21 cellular contexts compared by ENCODE assay signal in the genomic region with DNA sequence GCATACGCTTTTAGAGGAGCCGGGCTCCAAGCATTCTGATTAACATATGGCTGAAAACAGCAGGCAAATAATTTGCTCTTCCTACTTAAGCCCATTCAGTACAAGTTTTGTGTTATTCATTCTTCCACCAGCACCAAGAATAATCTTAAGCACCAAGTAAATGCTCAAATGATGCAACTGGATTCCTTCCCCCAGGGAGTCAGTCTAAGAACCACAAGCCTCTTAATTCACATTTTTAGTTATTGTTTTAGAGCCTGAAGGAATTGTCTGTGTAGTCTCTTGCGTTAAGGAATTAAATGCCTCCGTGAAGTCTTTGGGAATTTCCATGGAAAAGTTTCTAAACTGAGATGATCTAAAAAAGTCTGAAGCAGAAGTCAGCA.
A peak's percentile ranks its signal among the peaks of the same experiment; 100 is the strongest.
DNase-seq lines count a peak whose midpoint lies in the region.
"Had no signal": no experiment of that assay in that cellular context is flagged by ENCODE, and none has a peak within 500 bp of the region (broad histone marks: within the 10 kb centered on the region; RNA-seq: fewer than 3 reads in every experiment).

No MANE protein-coding gene starts in this region.

- in situ Hi-C loops in HAP-1 (cut with MboI; ENCODE audit: low sequenced_read_pairs), result no loop called here

- H3K9ac ChIP-seq in mesendoderm (ENCODE audit: low read length), result no peak overlapping the region

- no peak overlapping the region for H2BK5ac ChIP-seq in mesendoderm (ENCODE audit: low read length)

- no peaks in the 10 kb centered on the region for H3K9me3 ChIP-seq in HAP-1
- H3K9me3 ChIP-seq: lower lobe of right lung, prostate gland, SJSA1, upper lobe of right lung had no signal

- no peaks in the 10 kb centered on the region for H3K79me1 ChIP-seq in mesendoderm (ENCODE audit: low read length)

- no peak overlapping the region for H3K4me2 ChIP-seq in mesendoderm (ENCODE audit: low read length)

- DNase-seq in AG08395 (ENCODE audit: low spot score) (peak; percentile 4), HAP-1 (ENCODE audit: low spot score in 2 of 2) (peak; percentile 28 to 63), amniotic stem cell (lab: John Stamatoyannopoulos, UW) (peak; percentile 1), mesendoderm (no peak), SKM-1 treated with dmso at 0.1 percent for 144 hours (lab: John Stamatoyannopoulos, UW; ENCODE audit: unreplicated experiment) (no peak), COR-L47 (lab: John Stamatoyannopoulos, UW) (no peak), hypothalamus (lab: John Stamatoyannopoulos, UW) (no peak), ecto neural progenitor cell (ENCODE audit: low spot score) (no peak)
- DNase-seq: activated CD4-positive, alpha-beta T cell treated with anti-CD3 and anti-CD28 coated beads, Interleukin-2, amount 10 ng/mL, durations not matched to agents 7 days and 5 days; activated naive CD4-positive, alpha-beta T cell treated with anti-CD3 and anti-CD28 coated beads for 36 hours; activated T-cell treated with anti-CD3 and anti-CD28 coated beads, Interleukin-2, amount 50 U/mL, for 72 hours; caudate nucleus; EL; Karpas-422; kidney glomerular epithelial cell; lower lobe of right lung; MV-4-11; NCI-H69; upper lobe of right lung had no signal

- H4K8ac ChIP-seq in mesendoderm (ENCODE audit: low read depth, low read length), result no peak overlapping the region

- no peak overlapping the region for H2BK120ac ChIP-seq in mesendoderm (ENCODE audit: low read depth, low read length)

- no peak overlapping the region for H3K23ac ChIP-seq in mesendoderm (ENCODE audit: low read length)

- H3K36me3 ChIP-seq in HAP-1 (replicated peaks) (no peaks in the 10 kb centered on the region), mesendoderm (ENCODE audit: control insufficient read depth, insufficient read depth, low read length) (no peaks in the 10 kb centered on the region)
- H3K36me3 ChIP-seq: lower lobe of right lung, prostate gland, SJSA1, upper lobe of right lung had no signal

- no peak overlapping the region for H2AK5ac ChIP-seq in mesendoderm (ENCODE audit: low read length)

- H3K27ac ChIP-seq in mesendoderm (ENCODE audit: low read depth, low read length), result no peak overlapping the region
- H3K27ac ChIP-seq: lower lobe of right lung, prostate gland, SJSA1, upper lobe of right lung had no signal

- H3K18ac ChIP-seq in mesendoderm (ENCODE audit: low read length), result no peak overlapping the region

- H3K4ac ChIP-seq in mesendoderm (ENCODE audit: low read depth, low read length), result no peak overlapping the region

- peak overlapping the region; percentile 15 for H3K56ac ChIP-seq in mesendoderm (ENCODE audit: low read length)

- H3K4me1 ChIP-seq in HAP-1, result peaks cover 28% of the 10 kb centered on the region
- peaks cover 4% of the 10 kb centered on the region for H3K4me1 ChIP-seq in mesendoderm (ENCODE audit: control insufficient read depth, low read depth, low read length)
- H3K4me1 ChIP-seq: lower lobe of right lung, prostate gland, SJSA1, upper lobe of right lung had no signal

- no peak overlapping the region for H2BK15ac ChIP-seq in mesendoderm (replicated peaks; ENCODE audit: low read depth)

- WGBS in mesendoderm (ENCODE audit: extremely low coverage, insufficient coverage, low lambda C conversion rate), result no CpG with 5 or more reads among the region's 4 CpGs

- H3K27me3 ChIP-seq in HAP-1 (ENCODE audit: low read depth) (no peaks in the 10 kb centered on the region), mesendoderm (ENCODE audit: insufficient read depth, low read length, poor library complexity) (no peaks in the 10 kb centered on the region)
- H3K27me3 ChIP-seq: SJSA1, upper lobe of right lung had no signal

- H4K5ac ChIP-seq in mesendoderm (ENCODE audit: low read length), result no peak overlapping the region

- no peak overlapping the region for H3K4me3 ChIP-seq in HAP-1
- no peak overlapping the region for H3K4me3 ChIP-seq in mesendoderm (ENCODE audit: low read length)
- H3K4me3 ChIP-seq: lower lobe of right lung, prostate gland, SJSA1, upper lobe of right lung had no signal

- no peaks in the 10 kb centered on the region for H3K79me2 ChIP-seq in mesendoderm (ENCODE audit: control insufficient read depth, insufficient read depth, low read length)

Comparison
In these comparisons a context has a peak if more than half of its experiments do, and no peak if none do; other contexts are left out.
1. DNase-seq: peak in AG08395 (single experiment), HAP-1 (2 of 2) and amniotic stem cell (single experiment); none in mesendoderm (single experiment), SKM-1 treated with dmso at 0.1 percent for 144 hours (single experiment), COR-L47 (single experiment), hypothalamus (0 of 51) and ecto neural progenitor cell (single experiment).